Comparison of ENCODE assay signal across 2 cellular contexts in genomic region chr4:78293841-78294301, GRCh38.
TF ChIP-seq lines count a peak whose summit lies in the region.

No MANE protein-coding gene starts in this region.

TF ChIP-seq in A549, 52 proteins besides CTCF, POLR2A, EP300 and RAD21 (continued from another document):
- TF ChIP-seq CBX8 (IDR thresholded peaks at IDR 0.05) (no peak), EHF (CRISPR knock-in tag; IDR thresholded peaks at IDR 0.05) (no peak), RCOR1 (IDR thresholded peaks at IDR 0.05; ENCODE audit: low read depth, low read length) (no peak), CEBPB (IDR thresholded peaks at IDR 0.05) (no peak), CHD2 (IDR thresholded peaks at IDR 0.05; ENCODE audit: low read length, partially characterized antibody) (no peak)
- TF ChIP-seq, protein P1, sequence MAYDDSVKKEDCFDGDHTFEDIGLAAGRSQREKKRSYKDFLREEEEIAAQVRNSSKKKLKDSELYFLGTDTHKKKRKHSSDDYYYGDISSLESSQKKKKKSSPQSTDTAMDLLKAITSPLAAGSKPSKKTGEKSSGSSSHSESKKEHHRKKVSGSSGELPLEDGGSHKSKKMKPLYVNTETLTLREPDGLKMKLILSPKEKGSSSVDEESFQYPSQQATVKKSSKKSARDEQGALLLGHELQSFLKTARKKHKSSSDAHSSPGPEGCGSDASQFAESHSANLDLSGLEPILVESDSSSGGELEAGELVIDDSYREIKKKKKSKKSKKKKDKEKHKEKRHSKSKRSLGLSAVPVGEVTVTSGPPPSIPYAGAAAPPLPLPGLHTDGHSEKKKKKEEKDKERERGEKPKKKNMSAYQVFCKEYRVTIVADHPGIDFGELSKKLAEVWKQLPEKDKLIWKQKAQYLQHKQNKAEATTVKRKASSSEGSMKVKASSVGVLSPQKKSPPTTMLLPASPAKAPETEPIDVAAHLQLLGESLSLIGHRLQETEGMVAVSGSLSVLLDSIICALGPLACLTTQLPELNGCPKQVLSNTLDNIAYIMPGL (CRISPR knock-in tag; IDR thresholded peaks at IDR 0.05; ENCODE audit: borderline replicate concordance), result no peak

TF ChIP-seq in HCT116, 20 proteins besides CTCF, POLR2A, EP300 and RAD21 (continued from another document):
- TF ChIP-seq REST (IDR thresholded peaks at IDR 0.05; ENCODE audit: low read depth) (no peak), ZFX (IDR thresholded peaks at IDR 0.05) (no peak), YY1 (IDR thresholded peaks at IDR 0.05; ENCODE audit: extremely low read depth, insufficient replicate concordance, low read depth, low read length) (no peak), EGR1 (IDR thresholded peaks at IDR 0.05; ENCODE audit: low read depth) (no peak), CBX3 (IDR thresholded peaks at IDR 0.05; ENCODE audit: low read depth) (no peak)
